Comparison of ENCODE assay signal across 23 cellular contexts in the genomic region with DNA sequence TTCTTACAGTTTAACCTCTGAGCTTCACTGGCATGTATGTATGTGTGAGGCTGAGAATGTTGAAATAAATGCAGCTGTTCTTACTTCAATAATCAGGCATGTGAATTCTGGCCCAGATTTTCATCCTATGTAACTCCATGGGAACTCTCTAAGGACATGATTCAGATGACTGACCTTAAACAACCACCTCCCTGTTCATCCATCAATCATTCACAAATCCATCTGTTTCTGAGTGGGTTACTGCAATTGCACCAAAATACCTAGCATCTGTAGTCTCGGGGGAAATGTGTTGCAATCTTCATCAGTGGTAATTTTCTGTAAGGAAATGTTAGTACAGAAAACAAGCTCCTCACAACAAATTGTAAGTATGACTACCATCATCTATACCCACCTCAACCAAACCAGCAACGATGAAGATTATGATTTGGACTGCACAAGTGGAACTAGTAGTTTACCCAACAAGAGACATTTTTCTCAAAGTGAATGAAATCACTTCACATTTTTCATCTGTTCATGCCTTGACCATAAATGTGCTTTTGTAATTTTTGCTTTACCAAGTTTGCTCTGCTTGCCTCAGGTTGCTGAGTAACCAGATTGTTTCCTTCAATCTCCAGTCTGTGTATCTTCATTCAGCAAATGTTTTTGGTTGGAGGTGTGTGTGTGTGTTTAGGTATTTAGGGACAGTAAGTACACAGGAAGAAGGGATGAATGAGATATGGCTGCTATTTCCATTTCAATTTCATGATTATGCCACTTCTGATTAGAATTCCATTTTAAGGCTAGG.
"Had no signal": no experiment of that assay in that cellular context is flagged by ENCODE, and none has a peak within 500 bp of the region (broad histone marks: within the 10 kb centered on the region; RNA-seq: fewer than 3 reads in every experiment).

No MANE protein-coding gene starts in this region.

- H3K36me3 ChIP-seq: left lung had no signal

- ATAC-seq: activated CD8-positive, alpha-beta memory T cell treated with anti-CD3 and anti-CD28 coated beads, Interleukin-2, amount 10 ng/mL, durations not matched to agents 7 days and 5 days; esophagus mucosa; foreskin keratinocyte; left lung; stimulated activated effector memory CD8-positive, alpha-beta T cell treated with anti-CD3 and anti-CD28 coated beads, Interleukin-12 subunit alpha, Interleukin-12 subunit beta, amount 100 ng/mL, for 72 hours had no signal

- H3K9me3 Mint-ChIP-seq: activated CD4-positive, alpha-beta memory T cell treated with anti-CD3 and anti-CD28 coated beads, Interleukin-2, amount 10 ng/mL, durations not matched to agents 7 days and 5 days; activated T-helper 2 cell treated with anti-CD3 and anti-CD28 coated beads, Interferon-gamma antibody, Interleukin-2, Interleukin-4, amounts not matched to agents 10 μg/mL and 5 μg/mL and 100 μg/mL, durations not matched to agents 14 hours and 24 hours and 36 hours; type B pancreatic cell had no signal

- H3K4me3 Mint-ChIP-seq: activated CD4-positive, alpha-beta memory T cell treated with anti-CD3 and anti-CD28 coated beads, Interleukin-2, amount 10 ng/mL, durations not matched to agents 7 days and 5 days; activated CD8-positive, alpha-beta memory T cell treated with anti-CD3 and anti-CD28 coated beads, Interleukin-2, amount 10 ng/mL, durations not matched to agents 7 days and 5 days; activated naive CD4-positive, alpha-beta T cell treated with anti-CD3 and anti-CD28 coated beads for 36 hours; central memory CD8-positive, alpha-beta T cell; neural crest cell; stimulated activated effector memory CD8-positive, alpha-beta T cell treated with anti-CD3 and anti-CD28 coated beads, Interleukin-12 subunit alpha, Interleukin-12 subunit beta, amount 100 ng/mL, for 72 hours; type B pancreatic cell had no signal

- H3K4me1 ChIP-seq: foreskin keratinocyte, left lung, testis had no signal

- H3K4me3 ChIP-seq: left lung, testis had no signal

- DNase-seq: activated CD4-positive, alpha-beta memory T cell treated with anti-CD3 and anti-CD28 coated beads, Interleukin-2, amount 10 ng/mL, durations not matched to agents 7 days and 5 days; activated CD4-positive, alpha-beta T cell treated with anti-CD3 and anti-CD28 coated beads for 48 hours; activated CD4-positive, CD25-positive, alpha-beta regulatory T cell; activated CD8-positive, alpha-beta memory T cell treated with anti-CD3 and anti-CD28 coated beads, Interleukin-2, amount 10 ng/mL, durations not matched to agents 7 days and 5 days; activated naive CD4-positive, alpha-beta T cell treated with anti-CD3 and anti-CD28 coated beads for 36 hours; aorta; cortex of kidney; foreskin keratinocyte; hippocampal formation; left lung; mammary epithelial cell; small intestine; stimulated activated CD4-positive, alpha-beta T cell treated with anti-CD3 and anti-CD28 coated beads, Interleukin-15, amount 100 ng/mL, for 24 hours; stimulated activated CD4-positive, alpha-beta T cell treated with anti-CD3 and anti-CD28 coated beads, Interleukin-2, amount 100 ng/mL, for 48 hours; T-helper 1 cell; T-helper 9 cell; testis had no signal

- H3K27ac ChIP-seq: foreskin keratinocyte, left lung, testis had no signal

- H3K9me3 ChIP-seq: left lung, testis had no signal

- H3K27me3 Mint-ChIP-seq: activated CD4-positive, alpha-beta memory T cell treated with anti-CD3 and anti-CD28 coated beads, Interleukin-2, amount 10 ng/mL, durations not matched to agents 7 days and 5 days; activated CD8-positive, alpha-beta memory T cell treated with anti-CD3 and anti-CD28 coated beads, Interleukin-2, amount 10 ng/mL, durations not matched to agents 7 days and 5 days had no signal

- H3K36me3 Mint-ChIP-seq: activated CD8-positive, alpha-beta memory T cell treated with anti-CD3 and anti-CD28 coated beads, Interleukin-2, amount 10 ng/mL, durations not matched to agents 7 days and 5 days; stimulated activated effector memory CD8-positive, alpha-beta T cell treated with anti-CD3 and anti-CD28 coated beads, Interleukin-12 subunit alpha, Interleukin-12 subunit beta, amount 100 ng/mL, for 72 hours; type B pancreatic cell had no signal

- H3K4me1 Mint-ChIP-seq: activated CD4-positive, alpha-beta memory T cell treated with anti-CD3 and anti-CD28 coated beads, Interleukin-2, amount 10 ng/mL, durations not matched to agents 7 days and 5 days; activated CD8-positive, alpha-beta memory T cell treated with anti-CD3 and anti-CD28 coated beads, Interleukin-2, amount 10 ng/mL, durations not matched to agents 7 days and 5 days; central memory CD8-positive, alpha-beta T cell; neural crest cell; stimulated activated effector memory CD8-positive, alpha-beta T cell treated with anti-CD3 and anti-CD28 coated beads, Interleukin-12 subunit alpha, Interleukin-12 subunit beta, amount 100 ng/mL, for 72 hours had no signal

- H3K27ac Mint-ChIP-seq: activated CD4-positive, alpha-beta memory T cell treated with anti-CD3 and anti-CD28 coated beads, Interleukin-2, amount 10 ng/mL, durations not matched to agents 7 days and 5 days; activated CD8-positive, alpha-beta memory T cell treated with anti-CD3 and anti-CD28 coated beads, Interleukin-2, amount 10 ng/mL, durations not matched to agents 7 days and 5 days; activated naive CD4-positive, alpha-beta T cell treated with anti-CD3 and anti-CD28 coated beads for 36 hours; activated T-helper 2 cell treated with anti-CD3 and anti-CD28 coated beads, Interferon-gamma antibody, Interleukin-2, Interleukin-4, amounts not matched to agents 10 μg/mL and 5 μg/mL and 100 μg/mL, durations not matched to agents 14 hours and 24 hours and 36 hours; stimulated activated effector memory CD8-positive, alpha-beta T cell treated with anti-CD3 and anti-CD28 coated beads, Interleukin-12 subunit alpha, Interleukin-12 subunit beta, amount 100 ng/mL, for 72 hours; type B pancreatic cell had no signal

- H3K27me3 ChIP-seq: foreskin keratinocyte, left lung, testis had no signal
